In the genomic region with DNA sequence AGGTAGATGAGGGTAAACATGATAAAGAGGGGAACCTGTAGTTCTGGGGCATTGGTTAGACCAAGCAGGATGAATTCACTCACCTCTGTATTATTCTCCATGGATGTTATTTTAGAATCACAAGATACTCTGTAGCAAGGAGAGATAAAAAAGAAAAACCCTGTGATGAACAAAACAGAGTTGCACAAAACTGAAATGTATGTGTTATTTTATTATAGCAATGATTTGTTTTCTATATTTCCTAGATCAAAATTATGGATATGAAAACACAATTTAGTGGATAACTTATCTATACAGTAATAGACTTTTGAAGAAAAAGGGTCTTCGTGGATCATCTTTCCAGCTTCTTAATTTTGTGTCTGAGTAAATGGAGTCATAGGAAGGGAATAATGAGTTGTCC, we compare ENCODE assay signal across 8 cellular contexts. TPM values are rescaled to one million over a fixed set of nuclear protein-coding genes. Genes with fewer than 3 reads are reported as not detected.
"Had no signal": no experiment of that assay in that cellular context is flagged by ENCODE, and none has a peak within 500 bp of the region (broad histone marks: within the 10 kb centered on the region; RNA-seq: fewer than 3 reads in every experiment).

OR5B17 (minus strand) TSS at position 101 of the 400 bp plus-strand sequence; CDS start at position 101, 0 bp downstream.

- H3K4me3 ChIP-seq: K562 had no signal

- H3K27ac ChIP-seq: HL-60 had no signal

- DNase-seq: IMR-90, KBM-7, KG1 had no signal

RNA-seq across cellular contexts. Expression of gene OR5B17, which starts in this region (rescaled TPM):
- total RNA-seq: HepG2, HT-29, HT1080, IMR-90, K562 had no signal
